1 cellular context compared by ENCODE assay signal in genomic region chr6:27541212-27541931, GRCh38.
TF ChIP-seq lines count a peak whose summit lies in the region.

No MANE protein-coding gene starts in this region.

TF ChIP-seq in K562, 482 proteins besides CTCF, POLR2A, EP300 and RAD21 (continued from another document):
- TF ChIP-seq ZNF592 (IDR thresholded peaks at IDR 0.05) (no peak), ZNF695 (CRISPR knock-in tag; IDR thresholded peaks at IDR 0.05) (no peak), NCOR1 (IDR thresholded peaks at IDR 0.05) (0 out of 2 replicates have a peak, but pooled peaks have one; percentile 5), ELF1 (tag; IDR thresholded peaks at IDR 0.05) (peak; percentile 38), ZSCAN29 (IDR thresholded peaks at IDR 0.05) (peak; percentile 40; the same call in 1 of the 2 replicates), CBFA2T3 (IDR thresholded peaks at IDR 0.05) (peak; percentile 5; the same call in 1 of the 2 replicates), GTF3C2 (IDR thresholded peaks at IDR 0.05; ENCODE audit: borderline replicate concordance, extremely low read depth, insufficient read length) (peak; percentile 97), GATA2 (CRISPR knock-in tag; IDR thresholded peaks at IDR 0.05) (peak; percentile 50; the same call in 1 of the 2 replicates), TBP (optimal IDR thresholded peaks at IDR 0.05; ENCODE audit: low read depth, low read length) (peak; percentile 99), CBX3 (IDR thresholded peaks at IDR 0.05; ENCODE audit: borderline replicate concordance in 1 of 2, low read length in 2 of 2) (0 out of 3 replicates have a peak, but pooled peaks of 1 of the 2 experiments have one; percentile 30), NCOA2 (IDR thresholded peaks at IDR 0.05; ENCODE audit: partially characterized antibody in 2 of 2) (peak in 1 of 2 experiments; percentile 15), E2F8 (IDR thresholded peaks at IDR 0.05; ENCODE audit: low read depth, partially characterized antibody) (peak; percentile 25)
